19 cellular contexts compared by ENCODE assay signal in genomic region chr4:24897639-24898038, GRCh38.
"Had no signal": no experiment of that assay in that cellular context is flagged by ENCODE, and none has a peak within 500 bp of the region (broad histone marks: within the 10 kb centered on the region; RNA-seq: fewer than 3 reads in every experiment).

No MANE protein-coding gene starts in this region.

- H3K27ac Mint-ChIP-seq: naive B cell; nephron; stimulated activated naive B cell treated with anti-CD40 and anti-IgM and Interleukin-4, amounts not matched to agents 10 μg/mL and 1 μg/mL and 100 μg/mL, for 72 hours; stimulated activated naive CD8-positive, alpha-beta T cell treated with anti-CD3 and anti-CD28 coated beads, Interleukin-15, amount 100 ng/mL, for 72 hours had no signal

- H3K36me3 Mint-ChIP-seq: naive B cell; stimulated activated naive B cell treated with anti-CD40 and anti-IgM and Interleukin-4, amounts not matched to agents 10 μg/mL and 1 μg/mL and 100 μg/mL, for 72 hours had no signal

- H3K4me1 Mint-ChIP-seq: naive B cell; nephron; stimulated activated naive B cell treated with anti-CD40 and anti-IgM and Interleukin-4, amounts not matched to agents 10 μg/mL and 1 μg/mL and 100 μg/mL, for 72 hours; stimulated activated naive CD8-positive, alpha-beta T cell treated with anti-CD3 and anti-CD28 coated beads, Interleukin-15, amount 100 ng/mL, for 72 hours had no signal

- DNase-seq: foreskin keratinocyte; kidney; mesendoderm; naive B cell; psoas muscle; retina; right lobe of liver; spleen; stimulated activated CD4-positive, alpha-beta T cell treated with anti-CD3 and anti-CD28 coated beads, Interleukin-15, amount 100 ng/mL, for 24 hours; stimulated activated CD4-positive, alpha-beta T cell treated with anti-CD3 and anti-CD28 coated beads, Interleukin-1b, Interleukin-23, amount 100 ng/mL, for 48 hours; stimulated activated CD4-positive, alpha-beta T cell treated with anti-CD3 and anti-CD28 coated beads, Interleukin-4, amount 100 ng/mL, for 24 hours; stimulated activated naive B cell treated with anti-CD40 and anti-IgM and Interleukin-4, amounts not matched to agents 10 μg/mL and 1 μg/mL and 100 μg/mL, for 72 hours; stimulated activated naive CD8-positive, alpha-beta T cell treated with anti-CD3 and anti-CD28 coated beads, Interleukin-15, amount 100 ng/mL, for 72 hours; upper lobe of right lung had no signal

- H3K9me3 Mint-ChIP-seq: naive B cell; nephron; stimulated activated naive CD8-positive, alpha-beta T cell treated with anti-CD3 and anti-CD28 coated beads, Interleukin-15, amount 100 ng/mL, for 72 hours had no signal

- H3K27me3 ChIP-seq: hepatocyte, right lobe of liver, spleen, tibial nerve, upper lobe of right lung, vagina had no signal

- H3K36me3 ChIP-seq: right lobe of liver, spleen, upper lobe of right lung, vagina had no signal

- H3K4me3 Mint-ChIP-seq: naive B cell; nephron; stimulated activated naive B cell treated with anti-CD40 and anti-IgM and Interleukin-4, amounts not matched to agents 10 μg/mL and 1 μg/mL and 100 μg/mL, for 72 hours; stimulated activated naive CD8-positive, alpha-beta T cell treated with anti-CD3 and anti-CD28 coated beads, Interleukin-15, amount 100 ng/mL, for 72 hours had no signal

- H3K9me3 ChIP-seq: psoas muscle, right lobe of liver, spleen, tibial nerve, upper lobe of right lung, vagina had no signal

- ATAC-seq: foreskin keratinocyte; left colon; psoas muscle; right lobe of liver; stimulated activated naive B cell treated with anti-CD40 and anti-IgM and Interleukin-4, amounts not matched to agents 10 μg/mL and 1 μg/mL and 100 μg/mL, for 72 hours; stimulated activated naive CD8-positive, alpha-beta T cell treated with anti-CD3 and anti-CD28 coated beads, Interleukin-15, amount 100 ng/mL, for 72 hours; upper lobe of right lung had no signal

- H3K27me3 Mint-ChIP-seq: naive B cell; stimulated activated naive B cell treated with anti-CD40 and anti-IgM and Interleukin-4, amounts not matched to agents 10 μg/mL and 1 μg/mL and 100 μg/mL, for 72 hours; stimulated activated naive CD8-positive, alpha-beta T cell treated with anti-CD3 and anti-CD28 coated beads, Interleukin-15, amount 100 ng/mL, for 72 hours had no signal

- H3K27ac ChIP-seq: foreskin keratinocyte, hepatocyte, psoas muscle, right lobe of liver, spleen, upper lobe of right lung, vagina had no signal

- H3K4me3 ChIP-seq: hepatocyte, psoas muscle, right lobe of liver, spleen, tibial nerve, upper lobe of right lung, vagina had no signal

- H3K4me1 ChIP-seq: foreskin keratinocyte, psoas muscle, right lobe of liver, spleen, upper lobe of right lung had no signal
